In the genomic region with DNA sequence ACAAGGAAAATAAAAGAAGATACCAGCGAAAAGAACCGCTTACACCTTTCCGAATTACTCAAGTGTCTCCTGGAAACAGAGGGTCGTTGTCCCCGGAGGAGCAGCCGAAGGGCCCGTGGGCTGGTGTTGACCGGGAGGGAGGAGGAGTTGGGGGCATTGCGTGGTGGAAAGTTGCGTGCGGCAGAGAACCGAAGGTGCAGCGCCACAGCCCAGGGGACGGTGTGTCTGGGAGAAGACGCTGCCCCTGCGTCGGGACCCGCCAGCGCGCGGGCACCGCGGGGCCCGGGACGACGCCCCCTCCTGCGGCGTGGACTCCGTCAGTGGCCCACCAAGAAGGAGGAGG, we compare ENCODE assay signal across 8 cellular contexts. TPM values are rescaled to one million over a fixed set of nuclear protein-coding genes. Genes with fewer than 3 reads are reported as not detected.
DNase-seq lines count a peak whose midpoint lies in the region; ATAC-seq and TF ChIP-seq lines count a peak whose summit lies in the region.

No MANE protein-coding gene starts in this region.

- H3K4me1 ChIP-seq in heart left ventricle (peaks cover 0 to 43% (median 21%) of the 10 kb centered on the region in 12 donors), prostate gland (replicated peaks) (no peaks in the 10 kb centered on the region)

- no peak for ATAC-seq in heart left ventricle
- ATAC-seq in HG03280 (IDR thresholded peaks at IDR 0.05; ENCODE audit: unreplicated experiment) = no peak

- H3K27me3 ChIP-seq in MG63 = no peaks in the 10 kb centered on the region
- H3K27me3 ChIP-seq in heart left ventricle = no peaks in the 10 kb centered on the region
- H3K27me3 ChIP-seq in prostate gland (replicated peaks; ENCODE audit: insufficient read depth) = no peaks in the 10 kb centered on the region

- H3K27ac ChIP-seq in heart left ventricle (peak overlapping the region in 6 of 12 donors; percentile 17 to 73 (median 38)), prostate gland (peak overlapping the region; percentile 86 to 88)

- TF ChIP-seq CTCF in GM12865 (IDR thresholded peaks at IDR 0.05; ENCODE audit: insufficient read depth, low read depth, low read length, missing control alignments) (no peak), heart left ventricle (IDR thresholded peaks at IDR 0.05) (no peak), prostate gland (IDR thresholded peaks at IDR 0.05) (no peak)

- H3K36me3 ChIP-seq in MG63 (no peaks in the 10 kb centered on the region), heart left ventricle (no peaks in the 10 kb centered on the region), prostate gland (no peaks in the 10 kb centered on the region)

- 0 to 2% (median 1%) methylated on average over 12 to 29 of the region's 29 CpGs for WGBS in heart left ventricle, 4 donors
- WGBS in prostate gland = under 1% methylated on average over 29 of the region's 29 CpGs

- H3K9me3 ChIP-seq in MG63 (no peaks in the 10 kb centered on the region), heart left ventricle (no peaks in the 10 kb centered on the region), prostate gland (no peaks in the 10 kb centered on the region)

- intact Hi-C loops in heart left ventricle (cut with DNase I) = loop anchor here in 7 of 10 donors (5.0 to 10.0 kb wide), 4 partner anchors 740 to 1095 kb away; no protein-coding TSS in a partner anchor
- intact Hi-C loops in prostate gland (cut with DNase I) = no loop called here

- DNase-seq in GM12865 (ENCODE audit: low read depth) (peak; percentile 61), MG63 (peak; percentile 33), heart left ventricle (peak in 3 of 5 donors; percentile 26 to 48 (median 32)), prostate gland (ENCODE audit: low spot score) (peak; percentile 17), GM19240 (ENCODE audit: insufficient read length, low spot score) (no peak), cerebellum (ENCODE audit: low spot score) (no peak)
- DNase-seq in activated naive CD4-positive, alpha-beta T cell treated with Interleukin-2 at 50 U/mL for 16 hours = peak; percentile 34

- peak overlapping the region; percentile 77 for H3K4me3 ChIP-seq in GM12865 (ENCODE audit: low read depth, low read length)
- peak overlapping the region; percentile 67 for H3K4me3 ChIP-seq in MG63
- peak overlapping the region; percentile 25 to 72 (median 62) for H3K4me3 ChIP-seq in heart left ventricle
- peak overlapping the region; percentile 51 to 70 for H3K4me3 ChIP-seq in prostate gland

- TF ChIP-seq POLR2A in heart left ventricle (IDR thresholded peaks at IDR 0.05) (no peak), prostate gland (IDR thresholded peaks at IDR 0.05) (no peak)

RNA-seq across cellular contexts. Expression of gene ALCAM, which starts 0.3 kb away (rescaled TPM):
- total RNA-seq in MG63 (2014; rRNA removed; shearing (Covaris generic); ENCODE audit: low replicate concordance) = 36.9 and 44.5 TPM in 2 replicates
- total RNA-seq in heart left ventricle (10 to 100 TPM in 2 of 9 donors, 1 to 10 TPM in 7; 2.3 to 19.9 (median 5.5) TPM), prostate gland (10 to 100 TPM; 32.2 to 91.2 TPM), cerebellum (68.6 TPM)
- 1 to 10 TPM in 1 of 2 donors, under 1 TPM in 1; 0.91 to 5.8 TPM for polyA plus RNA-seq in heart left ventricle

Comparison
In these comparisons a context has a peak if more than half of its experiments do, and no peak if none do; other contexts are left out.
1. DNase-seq: peak in GM12865 (single experiment), MG63 (single experiment), activated naive CD4-positive, alpha-beta T cell treated with Interleukin-2 at 50 U/mL for 16 hours (single experiment), heart left ventricle (3 of 5) and prostate gland (single experiment); none in GM19240 (single experiment) and cerebellum (single experiment).
2. Peak in every context shown above with its lines, with median percentiles within 50 percentile points of each other: H3K4me3 ChIP-seq.